ENCODE assay signal across 19 cellular contexts in the genomic region with DNA sequence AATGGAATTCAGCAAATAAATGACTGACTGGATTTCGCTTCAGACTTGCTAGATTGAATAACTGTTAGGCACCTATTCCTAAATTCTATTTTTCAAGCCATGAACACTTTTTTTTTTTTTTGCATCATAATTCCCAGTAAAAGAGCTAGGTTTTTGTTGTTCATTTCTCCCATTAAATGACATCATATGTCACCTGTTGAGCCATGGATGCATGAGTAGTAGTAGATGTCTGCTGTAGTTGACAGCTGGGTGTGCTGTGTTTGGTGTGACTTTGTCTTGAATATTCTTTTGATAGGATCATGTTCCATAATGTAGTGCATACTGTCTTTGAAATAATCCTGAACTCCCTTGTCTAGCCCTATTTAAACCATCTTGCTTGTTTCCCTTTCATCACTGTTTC.
DNase-seq lines count a peak whose midpoint lies in the region; ATAC-seq and TF ChIP-seq lines count a peak whose summit lies in the region.
"Had no signal": no experiment of that assay in that cellular context is flagged by ENCODE, and none has a peak within 500 bp of the region (broad histone marks: within the 10 kb centered on the region; RNA-seq: fewer than 3 reads in every experiment).

No MANE protein-coding gene starts in this region.

- H3K4me3 Mint-ChIP-seq in activated naive CD8-positive, alpha-beta T cell, result no peak overlapping the region
- no peak overlapping the region for H3K4me3 Mint-ChIP-seq in activated naive CD8-positive, alpha-beta T cell treated with anti-CD3 and anti-CD28 coated beads for 36 hours
- H3K4me3 Mint-ChIP-seq in activated naive CD8-positive, alpha-beta T cell treated with anti-CD3 and anti-CD28 coated beads, Interleukin-2, amount 50 U/mL, for 24 hours, result no peak overlapping the region
- H3K4me3 Mint-ChIP-seq in glutamatergic neuron (ENCODE audit: unreplicated experiment), result no peak overlapping the region
- H3K4me3 Mint-ChIP-seq: B cell; CD8-positive, alpha-beta memory T cell had no signal

- H3K27ac Mint-ChIP-seq in activated naive CD8-positive, alpha-beta T cell, result peak overlapping the region; percentile 23
- no peak overlapping the region for H3K27ac Mint-ChIP-seq in activated naive CD8-positive, alpha-beta T cell treated with anti-CD3 and anti-CD28 coated beads for 36 hours
- peak overlapping the region; percentile 15 for H3K27ac Mint-ChIP-seq in activated naive CD8-positive, alpha-beta T cell treated with anti-CD3 and anti-CD28 coated beads, Interleukin-2, amount 50 U/mL, for 24 hours
- peak overlapping the region; percentile 14 for H3K27ac Mint-ChIP-seq in glutamatergic neuron (ENCODE audit: unreplicated experiment)
- H3K27ac Mint-ChIP-seq: B cell had no signal

- H3K36me3 Mint-ChIP-seq in activated naive CD8-positive, alpha-beta T cell, result peaks cover 24% of the 10 kb centered on the region
- peaks cover 34% of the 10 kb centered on the region for H3K36me3 Mint-ChIP-seq in activated naive CD8-positive, alpha-beta T cell treated with anti-CD3 and anti-CD28 coated beads for 36 hours
- H3K36me3 Mint-ChIP-seq in activated naive CD8-positive, alpha-beta T cell treated with anti-CD3 and anti-CD28 coated beads, Interleukin-2, amount 50 U/mL, for 24 hours (ENCODE audit: low read depth), result peaks cover 47% of the 10 kb centered on the region
- peaks cover under 1% of the 10 kb centered on the region for H3K36me3 Mint-ChIP-seq in glutamatergic neuron (ENCODE audit: unreplicated experiment)

- no peak for ATAC-seq in activated naive CD8-positive, alpha-beta T cell treated with anti-CD3 and anti-CD28 coated beads, Interleukin-2, amount 50 U/mL, for 24 hours
- ATAC-seq in GM19397 (IDR thresholded peaks at IDR 0.05; ENCODE audit: unreplicated experiment), result no peak
- ATAC-seq: GM12878, HCT116 had no signal

- peaks cover 27% of the 10 kb centered on the region for H3K4me1 Mint-ChIP-seq in activated naive CD8-positive, alpha-beta T cell (ENCODE audit: low read depth)
- peaks cover 23% of the 10 kb centered on the region for H3K4me1 Mint-ChIP-seq in activated naive CD8-positive, alpha-beta T cell treated with anti-CD3 and anti-CD28 coated beads for 36 hours
- H3K4me1 Mint-ChIP-seq in activated naive CD8-positive, alpha-beta T cell treated with anti-CD3 and anti-CD28 coated beads, Interleukin-2, amount 50 U/mL, for 24 hours, result peaks cover 6% of the 10 kb centered on the region
- peaks cover 16% of the 10 kb centered on the region for H3K4me1 Mint-ChIP-seq in glutamatergic neuron (ENCODE audit: low read depth, unreplicated experiment)
- H3K4me1 Mint-ChIP-seq: B cell had no signal

- no peaks in the 10 kb centered on the region for H3K9me3 Mint-ChIP-seq in activated naive CD8-positive, alpha-beta T cell (ENCODE audit: low read depth)
- H3K9me3 Mint-ChIP-seq in activated naive CD8-positive, alpha-beta T cell treated with anti-CD3 and anti-CD28 coated beads for 36 hours, result no peaks in the 10 kb centered on the region
- no peaks in the 10 kb centered on the region for H3K9me3 Mint-ChIP-seq in activated naive CD8-positive, alpha-beta T cell treated with anti-CD3 and anti-CD28 coated beads, Interleukin-2, amount 50 U/mL, for 24 hours
- peaks cover 2% of the 10 kb centered on the region for H3K9me3 Mint-ChIP-seq in glutamatergic neuron (ENCODE audit: unreplicated experiment)
- H3K9me3 Mint-ChIP-seq: CD8-positive, alpha-beta memory T cell had no signal

- no peaks in the 10 kb centered on the region for H3K27me3 Mint-ChIP-seq in activated naive CD8-positive, alpha-beta T cell
- H3K27me3 Mint-ChIP-seq in activated naive CD8-positive, alpha-beta T cell treated with anti-CD3 and anti-CD28 coated beads for 36 hours, result no peaks in the 10 kb centered on the region
- no peaks in the 10 kb centered on the region for H3K27me3 Mint-ChIP-seq in activated naive CD8-positive, alpha-beta T cell treated with anti-CD3 and anti-CD28 coated beads, Interleukin-2, amount 50 U/mL, for 24 hours
- no peaks in the 10 kb centered on the region for H3K27me3 Mint-ChIP-seq in glutamatergic neuron (ENCODE audit: unreplicated experiment)
- H3K27me3 Mint-ChIP-seq: B cell; CD8-positive, alpha-beta memory T cell had no signal

- TF ChIP-seq CTCF in glutamatergic neuron (IDR thresholded peaks at IDR 0.05; ENCODE audit: partially characterized antibody, unreplicated experiment), result no peak

- DNase-seq in activated naive CD8-positive, alpha-beta T cell treated with anti-CD3 and anti-CD28 coated beads for 36 hours, result no peak
- DNase-seq in activated naive CD8-positive, alpha-beta T cell treated with anti-CD3 and anti-CD28 coated beads, Interleukin-2, amount 50 U/mL, for 24 hours, result no peak
- DNase-seq in glutamatergic neuron (no peak), A172 (ENCODE audit: low spot score) (no peak)
- no peak for DNase-seq in stimulated activated CD4-positive, alpha-beta T cell treated with anti-CD3 and anti-CD28 coated beads, Interleukin-2, amount 100 ng/mL, for 24 hours
- DNase-seq: 8988T; CD8-positive, alpha-beta memory T cell; COR-L47; DMS 273 treated with DMSO at 0.1 percent for 48 hours; DMS53; DND-41; EL; GOT3; H7 had no signal
